ENCODE assay signal across 14 cellular contexts in genomic region chr10:79028456-79029010, GRCh38.
"Had no signal": no experiment of that assay in that cellular context is flagged by ENCODE, and none has a peak within 500 bp of the region (broad histone marks: within the 10 kb centered on the region; RNA-seq: fewer than 3 reads in every experiment).

No MANE protein-coding gene starts in this region.

- H3K27ac ChIP-seq: gastrocnemius medialis, left lung had no signal

- H3K4me3 ChIP-seq: body of pancreas, gastrocnemius medialis, left lung had no signal

- H3K4me3 Mint-ChIP-seq: stimulated activated naive CD8-positive, alpha-beta T cell treated with anti-CD3 and anti-CD28 coated beads, Interleukin-15, Interleukin-2, amounts not matched to agents 100 ng/mL and 50 ng/mL, for 24 hours had no signal

- DNase-seq: activated CD4-positive, CD25-positive, alpha-beta regulatory T cell; amygdala; cortex of kidney; gastrocnemius medialis; retina; T-helper 1 cell; T-helper 9 cell; trophoblast cell had no signal

- H3K27me3 Mint-ChIP-seq: activated naive CD8-positive, alpha-beta T cell; stimulated activated naive CD8-positive, alpha-beta T cell treated with anti-CD3 and anti-CD28 coated beads, Interleukin-15, Interleukin-2, amounts not matched to agents 100 ng/mL and 50 ng/mL, for 24 hours had no signal

- H3K36me3 Mint-ChIP-seq: activated naive CD8-positive, alpha-beta T cell; naive thymus-derived CD4-positive, alpha-beta T cell had no signal

- H3K9me3 ChIP-seq: body of pancreas, gastrocnemius medialis, left lung had no signal

- H3K27ac Mint-ChIP-seq: activated naive CD8-positive, alpha-beta T cell had no signal

- H3K27me3 ChIP-seq: body of pancreas, gastrocnemius medialis, left lung had no signal

- H3K9me3 Mint-ChIP-seq: central memory CD8-positive, alpha-beta T cell; naive thymus-derived CD4-positive, alpha-beta T cell; stimulated activated naive CD8-positive, alpha-beta T cell treated with anti-CD3 and anti-CD28 coated beads, Interleukin-15, Interleukin-2, amounts not matched to agents 100 ng/mL and 50 ng/mL, for 24 hours had no signal

- H3K36me3 ChIP-seq: gastrocnemius medialis, left lung had no signal
